Comparison of ENCODE assay signal across 1 cellular context in genomic region chr4:3829954-3830773, GRCh38.
TF ChIP-seq lines count a peak whose summit lies in the region.

No MANE protein-coding gene starts in this region.

TF ChIP-seq in WTC11, 78 proteins besides CTCF, POLR2A, EP300 and RAD21 (continued from another document):
- no peak for TF ChIP-seq GTF2I (CRISPR knock-in tag; conservative IDR thresholded peaks at IDR 0.05)
- TF ChIP-seq, protein P1, sequence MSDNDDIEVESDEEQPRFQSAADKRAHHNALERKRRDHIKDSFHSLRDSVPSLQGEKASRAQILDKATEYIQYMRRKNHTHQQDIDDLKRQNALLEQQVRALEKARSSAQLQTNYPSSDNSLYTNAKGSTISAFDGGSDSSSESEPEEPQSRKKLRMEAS (CRISPR knock-in tag; IDR thresholded peaks at IDR 0.05) = peak; percentile 59; the same call in 1 of the 2 replicates
- TF ChIP-seq NFYB (CRISPR knock-in tag; conservative IDR thresholded peaks at IDR 0.05; ENCODE audit: low read depth) = no peak
- TF ChIP-seq ZNF138 (CRISPR knock-in tag; conservative IDR thresholded peaks at IDR 0.05) = peak; percentile 72; the same call in 1 of the 2 replicates
TF ChIP-seq in WTC11: peak in this region for 5.
